In the genomic region with DNA sequence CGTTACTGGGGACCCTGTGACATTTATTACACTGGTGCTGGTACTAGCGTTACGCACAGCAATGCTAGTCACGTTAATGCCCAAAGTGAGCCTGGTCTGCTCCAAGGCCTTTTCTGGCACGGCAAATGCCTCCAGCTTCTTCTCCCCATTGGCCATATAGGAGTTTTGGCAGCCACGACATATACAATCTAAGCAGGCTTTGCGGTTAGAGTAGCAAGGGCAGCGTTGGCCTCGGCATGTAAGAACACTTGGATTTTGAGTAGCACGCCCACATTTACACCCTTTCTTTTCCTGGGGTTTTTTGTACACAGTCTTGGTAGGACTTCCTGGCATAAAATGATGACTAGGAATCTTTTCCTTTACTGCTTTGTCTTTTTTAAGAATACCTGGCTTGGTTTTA, we compare ENCODE assay signal across 20 cellular contexts. TPM values are rescaled to one million over a fixed set of nuclear protein-coding genes. Genes with fewer than 3 reads are reported as not detected.
DNase-seq lines count a peak whose midpoint lies in the region; FAIRE-seq and TF ChIP-seq lines count a peak whose summit lies in the region.
"Had no signal": no experiment of that assay in that cellular context is flagged by ENCODE, and none has a peak within 500 bp of the region (broad histone marks: within the 10 kb centered on the region; RNA-seq: fewer than 3 reads in every experiment).

No MANE protein-coding gene starts in this region.

- no peak overlapping the region for H3K4me2 ChIP-seq in Karpas-422 (ENCODE audit: low read depth, low read length, poor library complexity, severe bottlenecking)
- H3K4me2 ChIP-seq: hepatocyte had no signal

- H3K4me3 Mint-ChIP-seq in T-helper 1 cell treated with Interleukin-12 subunit alpha and Interleukin-12 subunit beta and Interleukin-4 antibody, amounts not matched to agents 30 μg/mL and 1 μg/mL, for 36 hours: no peak overlapping the region
- H3K4me3 Mint-ChIP-seq in nephron progenitor cell: no peak overlapping the region
- H3K4me3 Mint-ChIP-seq: endodermal cell; T-helper 2 cell treated with Interferon-gamma antibody and Interleukin-4, amounts not matched to agents 5 μg/mL and 100 μg/mL, for 36 hours had no signal

- H3K4me1 ChIP-seq in HEK293 (ENCODE audit: control insufficient read depth, insufficient read depth, low read length) (peaks cover 16% of the 10 kb centered on the region), Karpas-422 (ENCODE audit: low read length) (no peaks in the 10 kb centered on the region)
- H3K4me1 ChIP-seq: parathyroid adenoma had no signal

- peak overlapping the region; percentile 11 for H3K27ac Mint-ChIP-seq in T-helper 1 cell treated with Interleukin-12 subunit alpha and Interleukin-12 subunit beta and Interleukin-4 antibody, amounts not matched to agents 30 μg/mL and 1 μg/mL, for 36 hours
- H3K27ac Mint-ChIP-seq in nephron progenitor cell: peak overlapping the region; percentile 66
- H3K27ac Mint-ChIP-seq: endodermal cell; T-helper 2 cell treated with Interferon-gamma antibody and Interleukin-4, amounts not matched to agents 5 μg/mL and 100 μg/mL, for 36 hours had no signal

- H3K4me1 Mint-ChIP-seq in T-helper 1 cell treated with Interleukin-12 subunit alpha and Interleukin-12 subunit beta and Interleukin-4 antibody, amounts not matched to agents 30 μg/mL and 1 μg/mL, for 36 hours (ENCODE audit: low read depth): peaks cover 44% of the 10 kb centered on the region
- peaks cover 5% of the 10 kb centered on the region for H3K4me1 Mint-ChIP-seq in nephron progenitor cell

- POLR2A ChIA-PET in HEK293 (lab: Yijun Ruan, JAX): no interaction called here

- H2AFZ ChIP-seq in Karpas-422 (ENCODE audit: low read length): no peak overlapping the region
- H2AFZ ChIP-seq: hepatocyte, parathyroid adenoma had no signal

- no peaks in the 10 kb centered on the region for H3K27me3 ChIP-seq in bronchial epithelial cell (ENCODE audit: control insufficient read depth, insufficient read depth, low read length)
- H3K27me3 ChIP-seq in Karpas-422 (ENCODE audit: low read length): no peaks in the 10 kb centered on the region
- H3K27me3 ChIP-seq: hepatocyte, stomach had no signal

- peaks cover 0 to 18% of the 10 kb centered on the region in 2 experiments; a peak in 1 of 3 replicates for H3K36me3 ChIP-seq in HEK293 (ENCODE audit: control insufficient read depth in 2 of 2, insufficient read depth in 1 of 2, low read length in 2 of 2)
- H3K36me3 ChIP-seq in bronchial epithelial cell (ENCODE audit: control insufficient read depth, insufficient read depth, low read length): peaks cover 3% of the 10 kb centered on the region
- peaks cover 31% of the 10 kb centered on the region for H3K36me3 ChIP-seq in Karpas-422 (ENCODE audit: insufficient read depth, low read length)

- FAIRE-seq in bronchial epithelial cell (lab: Jason Lieb, UNC): no peak
- FAIRE-seq: HTR-8/SVneo had no signal

- H3K79me2 ChIP-seq in Karpas-422 (ENCODE audit: low read length): peaks cover 74% of the 10 kb centered on the region

- DNase-seq in T-helper 1 cell (no peak), bronchial epithelial cell (ENCODE audit: low read depth) (peak; percentile 41), nephron progenitor cell (no peak), NCI-H1048 (lab: John Stamatoyannopoulos, UW) (no peak), dermis blood vessel endothelial cell (no peak), Karpas-422 (no peak)
- DNase-seq: activated CD8-positive, alpha-beta memory T cell treated with anti-CD3 and anti-CD28 coated beads for 24 hours; endodermal cell; GOT3; NCI-H774; stimulated activated CD4-positive, alpha-beta T cell treated with anti-CD3 and anti-CD28 coated beads, Interleukin-2, amount 100 ng/mL, for 24 hours; stomach had no signal

- TF ChIP-seq CTCF in HEK293 (tag by site-specific recombination; IDR thresholded peaks at IDR 0.05) (no peak), bronchial epithelial cell (IDR thresholded peaks at IDR 0.05; ENCODE audit: insufficient read depth, low read length, severe bottlenecking) (no peak), nephron progenitor cell (IDR thresholded peaks at IDR 0.05) (no peak)

- CTCF ChIA-PET in HEK293 (lab: Yijun Ruan, JAX): no interaction called here

- no peak overlapping the region for H3K27ac ChIP-seq in HEK293 (ENCODE audit: extremely low read depth, low read depth, low read length)
- H3K27ac ChIP-seq in Karpas-422 (ENCODE audit: low read length): no peak overlapping the region
- H3K27ac ChIP-seq: 22Rv1, hepatocyte, parathyroid adenoma, stomach had no signal

- H3K9me3 ChIP-seq in HEK293 (ENCODE audit: control insufficient read depth, insufficient read depth, low read depth, low read length) (no peaks in the 10 kb centered on the region), Karpas-422 (ENCODE audit: low read length) (no peaks in the 10 kb centered on the region)
- H3K9me3 ChIP-seq: stomach had no signal

- no peak overlapping the region for H3K9ac ChIP-seq in Karpas-422 (ENCODE audit: low read length)
- H3K9ac ChIP-seq: parathyroid adenoma had no signal

- H4K20me1 ChIP-seq in Karpas-422 (ENCODE audit: insufficient read depth, low read depth, low read length): peaks cover 68% of the 10 kb centered on the region

- H3K27me3 Mint-ChIP-seq in T-helper 1 cell treated with Interleukin-12 subunit alpha and Interleukin-12 subunit beta and Interleukin-4 antibody, amounts not matched to agents 30 μg/mL and 1 μg/mL, for 36 hours (ENCODE audit: low read depth): no peaks in the 10 kb centered on the region
- H3K27me3 Mint-ChIP-seq in nephron progenitor cell (ENCODE audit: low read depth, poor library complexity): no peaks in the 10 kb centered on the region

- H3K4me3 ChIP-seq in HEK293 (ENCODE audit: low read depth, low read length): no peak overlapping the region
- H3K4me3 ChIP-seq in bronchial epithelial cell (ENCODE audit: low read depth, low read length): no peak overlapping the region
- H3K4me3 ChIP-seq in Karpas-422 (ENCODE audit: low read length): no peak overlapping the region
- H3K4me3 ChIP-seq: hepatocyte, lung, stomach had no signal

- peaks cover 29% of the 10 kb centered on the region for H3K36me3 Mint-ChIP-seq in T-helper 1 cell treated with Interleukin-12 subunit alpha and Interleukin-12 subunit beta and Interleukin-4 antibody, amounts not matched to agents 30 μg/mL and 1 μg/mL, for 36 hours (ENCODE audit: low read depth)
- H3K36me3 Mint-ChIP-seq in nephron progenitor cell (ENCODE audit: low read depth): peaks cover 61% of the 10 kb centered on the region

- no peaks in the 10 kb centered on the region for H3K9me2 ChIP-seq in Karpas-422 (replicated peaks; ENCODE audit: insufficient read depth, low read length)

- no peaks in the 10 kb centered on the region for H3K9me3 Mint-ChIP-seq in T-helper 1 cell treated with Interleukin-12 subunit alpha and Interleukin-12 subunit beta and Interleukin-4 antibody, amounts not matched to agents 30 μg/mL and 1 μg/mL, for 36 hours
- no peaks in the 10 kb centered on the region for H3K9me3 Mint-ChIP-seq in nephron progenitor cell
- H3K9me3 Mint-ChIP-seq: endodermal cell; T-helper 2 cell treated with Interferon-gamma antibody and Interleukin-4, amounts not matched to agents 5 μg/mL and 100 μg/mL, for 36 hours had no signal

TF ChIP-seq in HEK293, 187 proteins besides CTCF, POLR2A, EP300 and RAD21:
- TF ChIP-seq ZNF266 (tag by site-specific recombination; IDR thresholded peaks at IDR 0.05; ENCODE audit: low read depth): no peak
- peak; percentile 45; the same call in 1 of the 2 replicates for TF ChIP-seq ZNF600 (tag by site-specific recombination; IDR thresholded peaks at IDR 0.05)

RNA-seq across cellular contexts. Expression of gene MSL2, which starts 44.9 kb away (rescaled TPM):
- total RNA-seq in bronchial epithelial cell (7.4 and 8.1 TPM in 2 replicates), dermis blood vessel endothelial cell (14.1 and 17.5 TPM in 2 replicates)
- total RNA-seq in Karpas-422 (2014; rRNA removed; shearing (Covaris generic); ENCODE audit: low replicate concordance): 18.4 and 47.1 TPM in 2 replicates
